1 cellular context compared by ENCODE assay signal in genomic region chr5:173645897-173646574, GRCh38.
TF ChIP-seq lines count a peak whose summit lies in the region.

No MANE protein-coding gene starts in this region.

TF ChIP-seq in HEK293T, 16 proteins besides CTCF, POLR2A, EP300 and RAD21 (continued from another document):
- TF ChIP-seq, protein P1, sequence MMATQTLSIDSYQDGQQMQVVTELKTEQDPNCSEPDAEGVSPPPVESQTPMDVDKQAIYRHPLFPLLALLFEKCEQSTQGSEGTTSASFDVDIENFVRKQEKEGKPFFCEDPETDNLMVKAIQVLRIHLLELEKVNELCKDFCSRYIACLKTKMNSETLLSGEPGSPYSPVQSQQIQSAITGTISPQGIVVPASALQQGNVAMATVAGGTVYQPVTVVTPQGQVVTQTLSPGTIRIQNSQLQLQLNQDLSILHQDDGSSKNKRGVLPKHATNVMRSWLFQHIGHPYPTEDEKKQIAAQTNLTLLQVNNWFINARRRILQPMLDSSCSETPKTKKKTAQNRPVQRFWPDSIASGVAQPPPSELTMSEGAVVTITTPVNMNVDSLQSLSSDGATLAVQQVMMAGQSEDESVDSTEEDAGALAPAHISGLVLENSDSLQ (IDR thresholded peaks at IDR 0.05), result no peak
- no peak for TF ChIP-seq FOXA1 (IDR thresholded peaks at IDR 0.05)
- TF ChIP-seq NFRKB (IDR thresholded peaks at IDR 0.05), result no peak
TF ChIP-seq in HEK293T: peak in this region for 0.
